In the genomic region with DNA sequence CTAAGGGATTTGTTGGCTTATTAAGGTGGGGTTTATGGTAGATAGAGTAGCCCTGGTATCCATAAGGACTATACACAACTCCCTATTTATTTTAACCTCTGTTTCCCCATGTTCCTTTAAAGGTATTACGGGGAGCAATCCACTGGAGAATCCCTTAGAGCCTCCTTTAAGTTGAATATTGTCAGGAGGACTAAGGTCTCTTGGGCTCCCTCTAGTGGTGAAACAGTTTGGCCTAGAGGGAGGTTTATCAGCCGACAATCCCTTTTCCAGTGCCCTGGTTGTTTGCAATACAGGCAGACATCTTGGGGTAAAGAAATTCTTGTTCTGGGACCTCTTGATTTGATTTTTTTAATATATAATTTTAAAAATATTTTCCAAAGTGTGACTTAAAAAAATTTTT, we compare ENCODE assay signal across 8 cellular contexts. TPM values are rescaled to one million over a fixed set of nuclear protein-coding genes. Genes with fewer than 3 reads are reported as not detected.
DNase-seq lines count a peak whose midpoint lies in the region; ATAC-seq, FAIRE-seq and TF ChIP-seq lines count a peak whose summit lies in the region.

No MANE protein-coding gene starts in this region.

- no peak overlapping the region for H3K9ac ChIP-seq in SK-N-MC (ENCODE audit: insufficient read length)
- H3K9ac ChIP-seq in GM12878 (ENCODE audit: control insufficient read depth, insufficient read depth, low read length), result no peak overlapping the region

- POLR2A ChIA-PET in GM12878 (lab: Charles Lee), result no interaction called here

- no peak for TF ChIP-seq POLR2A in GM12878 (IDR thresholded peaks at IDR 0.05; ENCODE audit: low read depth, low read length)

- H3K4me1 ChIP-seq in GM12878 (ENCODE audit: control insufficient read depth, insufficient read depth, low read length), result no peaks in the 10 kb centered on the region
- no peaks in the 10 kb centered on the region for H3K4me1 ChIP-seq in iPS DF 6.9 (ENCODE audit: control insufficient read depth, insufficient read depth, low read length)

- ATAC-seq in GM21381 (IDR thresholded peaks at IDR 0.05; ENCODE audit: unreplicated experiment) (peak; percentile 71), GM12878 (peak; percentile 97)

- H3K4me3 ChIP-seq in SK-N-MC, result no peak overlapping the region
- no peak overlapping the region for H3K4me3 ChIP-seq in GM12878
- H3K4me3 ChIP-seq in iPS DF 6.9 (ENCODE audit: low read length), result no peak overlapping the region

- DNase-seq in D341Med (ENCODE audit: low spot score), result peak; percentile 61
- DNase-seq in SK-N-MC (ENCODE audit: low read depth, low spot score), result peak; percentile 56
- DNase-seq in GM12878 (ENCODE audit: low read depth, low spot score), result no peak
- DNase-seq in iPS DF 6.9 (ENCODE audit: low read depth, low spot score), result peak; percentile 54
- DNase-seq in stimulated activated CD4-positive, alpha-beta T cell treated with anti-CD3 and anti-CD28 coated beads, Interleukin-1b, Interleukin-23, amount 100 ng/mL, for 48 hours, result peak; percentile 34
- DNase-seq in GF-D8 (lab: John Stamatoyannopoulos, UW), result no peak

- peak; percentile 83 for TF ChIP-seq CTCF in LNCAP (IDR thresholded peaks at IDR 0.05)
- peak; percentile 44 to 68 (median 63) for TF ChIP-seq CTCF in GM12878 (IDR thresholded peaks at IDR 0.05 in 2 of 3, conservative IDR thresholded peaks at IDR 0.05 in 1 of 3; ENCODE audit: control insufficient read depth in 2 of 3, extremely low read depth in 1 of 3, insufficient read depth in 1 of 3, low read depth in 3 of 3, low read length in 3 of 3)

- in situ Hi-C loops in GM12878 (cut with MboI), result no loop called here

- CTCF ChIA-PET in GM12878 (lab: Yijun Ruan, JAX), result interaction anchor here (0.7 kb wide), 1 partner anchor 18 kb away, joined by 4 read pairs; no protein-coding TSS in a partner anchor

- SMC1A ChIA-PET in GM12878 (lab: Charles Lee; ENCODE audit: uncharacterized antibody, unreplicated experiment), result no interaction called here

- no peak overlapping the region for H3K4me2 ChIP-seq in GM12878 (ENCODE audit: control insufficient read depth, insufficient read depth)

- H3K36me3 ChIP-seq in SK-N-MC (ENCODE audit: insufficient read depth, low read length), result peaks cover 17% of the 10 kb centered on the region
- H3K36me3 ChIP-seq in GM12878 (ENCODE audit: control insufficient read depth in 2 of 2, insufficient read depth in 2 of 2, low read length in 1 of 2), result no peaks in the 10 kb centered on the region; a peak in 1 of 4 replicates
- no peaks in the 10 kb centered on the region for H3K36me3 ChIP-seq in iPS DF 6.9 (ENCODE audit: control insufficient read depth, insufficient read depth, low read length)

- no TSS peak for BruUV-seq in GM12878 (replicated peaks; lab: Mats Ljungman, UMichigan)

- RAD21 ChIA-PET in GM12878 (lab: Charles Lee; ENCODE audit: unreplicated experiment), result no interaction called here

- H3K27ac ChIP-seq in SK-N-MC (no peak overlapping the region), GM12878 (ENCODE audit: control insufficient read depth, insufficient read depth) (no peak overlapping the region), iPS DF 6.9 (ENCODE audit: low read length) (no peak overlapping the region)

- no peak overlapping the region for H2AFZ ChIP-seq in GM12878 (ENCODE audit: control insufficient read depth, low read depth, low read length)

- TF ChIP-seq EP300 in GM12878 (IDR thresholded peaks at IDR 0.05; ENCODE audit: borderline replicate concordance in 1 of 2, control insufficient read depth in 1 of 2, low read depth in 2 of 2, low read length in 2 of 2), result no peak

- H3K27me3 ChIP-seq in GM12878 (replicated peaks in 1 of 2; ENCODE audit: control insufficient read depth in 2 of 2, insufficient read depth in 2 of 2, low read length in 1 of 2), result no peaks in the 10 kb centered on the region
- no peaks in the 10 kb centered on the region for H3K27me3 ChIP-seq in iPS DF 6.9 (ENCODE audit: control insufficient read depth, insufficient read depth, low read length)

- H3K9me3 ChIP-seq in SK-N-MC (ENCODE audit: low read depth, low read length) (no peaks in the 10 kb centered on the region), GM12878 (replicated peaks; ENCODE audit: control insufficient read depth, insufficient read depth, low read length) (no peaks in the 10 kb centered on the region; the same call in 1 of the 3 replicates), iPS DF 6.9 (ENCODE audit: control insufficient read depth, insufficient read depth, low read length) (no peaks in the 10 kb centered on the region)

- no peak for TF ChIP-seq RAD21 in GM12878 (IDR thresholded peaks at IDR 0.05; ENCODE audit: insufficient read depth, low read depth, low read length)

- 8% methylated on average over 2 of the region's 2 CpGs for WGBS in GM12878 (ENCODE audit: insufficient coverage, insufficient replicate concordance, low lambda C conversion rate, missing lambda C conversion rate)
- no CpG with 5 or more reads among the region's 2 CpGs for WGBS in iPS DF 6.9 (ENCODE audit: insufficient coverage, insufficient read length)

- intact Hi-C loops in GM12878 (cut with micrococcal nuclease; ENCODE audit: unreplicated experiment), result no loop called here

- no peaks in the 10 kb centered on the region for H4K20me1 ChIP-seq in GM12878 (ENCODE audit: control insufficient read depth, insufficient read depth)

- H3K79me2 ChIP-seq in GM12878 (ENCODE audit: control insufficient read depth, insufficient read depth, low read length), result peaks cover 19% of the 10 kb centered on the region

- peak; percentile 56 for FAIRE-seq in GM12878 (lab: Jason Lieb, UNC)

TF ChIP-seq in GM12878, 131 proteins besides CTCF, POLR2A, EP300 and RAD21:
- TF ChIP-seq YY1 (IDR thresholded peaks at IDR 0.05; ENCODE audit: low read depth, low read length), result 0 out of 2 replicates have a peak, but pooled peaks have one; percentile 29
- TF ChIP-seq CBFB (IDR thresholded peaks at IDR 0.05; ENCODE audit: low read depth), result no peak

RNA-seq across cellular contexts. Expression of gene OPA1, which starts 12.9 kb away (rescaled TPM):
- 148 and 162 TPM in 2 replicates for total RNA-seq in GM12878 (2013; cell fraction: nucleolus; rRNA removed)
- total RNA-seq in GM12878 (2014; rRNA removed), result 56.0 and 69.6 TPM in 2 replicates
- 97.9 and 108 TPM in 2 replicates for total RNA-seq in GM12878 (2014; rRNA removed; fragmentation: Illumina TruSeq; extraction: Trizol)
- total RNA-seq in GM12878 (2021), result 73.7 and 82.1 TPM in 2 replicates
- 21.2 TPM for polyA plus RNA-seq in GM12878 (2011; ENCODE audit: low read depth)
- polyA plus RNA-seq in GM12878 (2011; rRNA removed), result 76.2 and 99.1 TPM in 2 replicates
- 21.3 and 21.4 TPM in 2 replicates for polyA plus RNA-seq in GM12878 (2011; cell fraction: cytosol; rRNA removed)
- polyA plus RNA-seq in GM12878 (2011; cell fraction: nucleus; rRNA removed), result 56.6 and 57.4 TPM in 2 replicates
- polyA plus RNA-seq in GM12878 (2012), result 20.7 and 31.2 TPM in 2 replicates
- polyA plus RNA-seq in GM12878 (2014; fragmentation: Illumina TruSeq; extraction: Trizol), result 82.6 and 85.2 TPM in 2 replicates
- polyA plus RNA-seq in GM12878 (2014; fragmentation: Nextera tagmentation; extraction: Ambion mirVana), result 10 to 100 TPM; 14.7 to 22.1 TPM
- 44.1 and 54.5 TPM in 2 replicates for polyA plus RNA-seq in GM12878 (2014; rRNA removed)
- 10 to 100 TPM; 56.3 to 62.3 TPM for polyA plus RNA-seq in GM12878 (2016; fragmentation: Nextera tagmentation; extraction: Ambion mirVana)
- polyA minus RNA-seq in GM12878 (2011; rRNA and poly(A)+ RNA removed), result 102 and 149 TPM in 2 replicates
- polyA minus RNA-seq in GM12878 (2011; cell fraction: cytosol; rRNA and poly(A)+ RNA removed), result 38.0 and 58.4 TPM in 2 replicates
- 74.7 and 120 TPM in 2 replicates for polyA minus RNA-seq in GM12878 (2011; cell fraction: nucleus; rRNA and poly(A)+ RNA removed)

RNA-seq across cellular contexts. Expression of gene ATP13A4, which starts 51.2 kb away (rescaled TPM):
- total RNA-seq in GM12878 (2013; cell fraction: nucleolus; rRNA removed), result 25.8 and 27.6 TPM in 2 replicates
- 0.49 and 1.4 TPM in 2 replicates for total RNA-seq in GM12878 (2014; rRNA removed)
- total RNA-seq in GM12878 (2014; rRNA removed; fragmentation: Illumina TruSeq; extraction: Trizol), result 0.78 and 1.3 TPM in 2 replicates
- total RNA-seq in GM12878 (2021), result 1.0 TPM in 2 replicates
- 0.45 TPM for polyA plus RNA-seq in GM12878 (2011; ENCODE audit: low read depth)
- 1.7 and 1.9 TPM in 2 replicates for polyA plus RNA-seq in GM12878 (2011; rRNA removed)
- polyA plus RNA-seq in GM12878 (2011; cell fraction: cytosol; rRNA removed), result 0.74 and 0.84 TPM in 2 replicates
- polyA plus RNA-seq in GM12878 (2011; cell fraction: nucleus; rRNA removed), result 4.2 and 5.0 TPM in 2 replicates
- 0.88 and 1.1 TPM in 2 replicates for polyA plus RNA-seq in GM12878 (2012)
- polyA plus RNA-seq in GM12878 (2014; fragmentation: Illumina TruSeq; extraction: Trizol), result 1.00 and 1.2 TPM in 2 replicates
- under 1 TPM; 0.29 to 0.75 TPM for polyA plus RNA-seq in GM12878 (2014; fragmentation: Nextera tagmentation; extraction: Ambion mirVana)
- 0.37 and 1.1 TPM in 2 replicates for polyA plus RNA-seq in GM12878 (2014; rRNA removed)
- polyA plus RNA-seq in GM12878 (2016; fragmentation: Nextera tagmentation; extraction: Ambion mirVana), result under 1 TPM in 1 of 2 experiments, not detected in 1; 0.86 TPM
- polyA minus RNA-seq in GM12878 (2011; rRNA and poly(A)+ RNA removed), result 3.1 and 5.3 TPM in 2 replicates
- 0.40 and 1.1 TPM in 2 replicates for polyA minus RNA-seq in GM12878 (2011; cell fraction: cytosol; rRNA and poly(A)+ RNA removed)
- 5.0 and 6.4 TPM in 2 replicates for polyA minus RNA-seq in GM12878 (2011; cell fraction: nucleus; rRNA and poly(A)+ RNA removed)

Comparison
In these comparisons a context has a peak if more than half of its experiments do, and no peak if none do; other contexts are left out.
1. DNase-seq: peak in D341Med (single experiment), SK-N-MC (single experiment), iPS DF 6.9 (single experiment) and stimulated activated CD4-positive, alpha-beta T cell treated with anti-CD3 and anti-CD28 coated beads, Interleukin-1b, Interleukin-23, amount 100 ng/mL, for 48 hours (single experiment); none in GM12878 (single experiment) and GF-D8 (single experiment).